Comparison of ENCODE assay signal across 9 cellular contexts in genomic region chr5:160398806-160399205, GRCh38. TPM values are rescaled to one million over a fixed set of nuclear protein-coding genes. Genes with fewer than 3 reads are reported as not detected.
DNase-seq lines count a peak whose midpoint lies in the region; ATAC-seq, FAIRE-seq and TF ChIP-seq lines count a peak whose summit lies in the region.
"Had no signal": no experiment of that assay in that cellular context is flagged by ENCODE, and none has a peak within 500 bp of the region (broad histone marks: within the 10 kb centered on the region; RNA-seq: fewer than 3 reads in every experiment).

No MANE protein-coding gene starts in this region.

- H3K27me3 Mint-ChIP-seq in CD14-positive monocyte (ENCODE audit: low read depth in 3 of 3) = peaks cover 0 to 2% (median 0%) of the 10 kb centered on the region in 3 donors

- no peak for TF ChIP-seq CTCF in H1 (IDR thresholded peaks at IDR 0.05; ENCODE audit: control extremely low read depth in 1 of 3, insufficient read depth in 1 of 3, low read depth in 1 of 3, low read length in 3 of 3)
- no peak for TF ChIP-seq CTCF in pancreas (IDR thresholded peaks at IDR 0.05)
- no peak for TF ChIP-seq CTCF in CD14-positive monocyte (IDR thresholded peaks at IDR 0.05)

- no peak overlapping the region for H2BK120ac ChIP-seq in H1 (replicated peaks; ENCODE audit: low read depth, low read length)

- no peak overlapping the region for H3K4ac ChIP-seq in H1 (replicated peaks; ENCODE audit: insufficient read length, low read depth, low read length)

- H3K36me3 Mint-ChIP-seq in CD14-positive monocyte = peaks cover 18 to 20% of the 10 kb centered on the region in 2 donors

- no peaks in the 10 kb centered on the region for H3K9me3 Mint-ChIP-seq in CD14-positive monocyte

- H3K9ac ChIP-seq in NT2/D1 (ENCODE audit: insufficient read length, low read depth) (peak overlapping the region; percentile 97), H1 (replicated peaks in 1 of 4; ENCODE audit: extremely low read depth in 1 of 4, low read depth in 3 of 4, low read length in 3 of 4) (peak overlapping the region in 1 of 4 experiments; percentile 78; a peak in 2 of 7 replicates)

- no peak for TF ChIP-seq POLR2A in H1 (IDR thresholded peaks at IDR 0.05; ENCODE audit: control extremely low read depth in 1 of 2, low read depth in 2 of 2, low read length in 2 of 2)

- H3K56ac ChIP-seq in H1 (replicated peaks; ENCODE audit: insufficient read length, low read depth, low read length) = no peak overlapping the region

- no peaks in the 10 kb centered on the region for H3K79me1 ChIP-seq in H1 (ENCODE audit: low read depth, low read length)

- POLR2A ChIA-PET in H1 (lab: Charles Lee; ENCODE audit: partially characterized antibody) = interaction anchor here (0.7 to 1.9 kb wide), 2 partner anchors 23 to 172 kb away, joined by 3 to 4 read pairs; partner anchors contain the start of gene PTTG1

- in situ Hi-C loops in ACHN (cut with HindIII; ENCODE audit: low pct_ligation_motif_present, low pct_unique_long_range_greater_than_20kb, low sequenced_read_pairs) = no loop called here

- peaks cover 14% of the 10 kb centered on the region for H3K4me1 Mint-ChIP-seq in CD14-positive monocyte

- peaks cover 18% of the 10 kb centered on the region for H3K36me3 ChIP-seq in NT2/D1 (ENCODE audit: insufficient read depth, insufficient read length, low read length)
- H3K36me3 ChIP-seq in H1 (ENCODE audit: control insufficient read depth in 2 of 4, insufficient read depth in 4 of 4, low read length in 3 of 4) = peaks cover under 1 to 16% (median 11%) of the 10 kb centered on the region in 4 experiments; a peak in 6 of 8 replicates
- peaks cover 0 to 24% (median 7%) of the 10 kb centered on the region in 3 donors for H3K36me3 ChIP-seq in pancreas

- H3K18ac ChIP-seq in H1 (ENCODE audit: extremely low read depth, low read length) = no peak overlapping the region

- DNase-seq in EL (peak; percentile 29), NT2/D1 (ENCODE audit: low read depth, low spot score) (no peak), H1 (ENCODE audit: low read depth in 1 of 2, low spot score in 2 of 2) (no peak), pancreas (no peak), NCI-H345 treated with DMSO at 0.1 percent for 48 hours (lab: John Stamatoyannopoulos, UW; ENCODE audit: unreplicated experiment) (no peak), CD14-positive monocyte (ENCODE audit: low spot score) (no peak), ACHN (no peak)
- DNase-seq in activated CD4-positive, CD25-positive, alpha-beta regulatory T cell treated with anti-CD3 and anti-CD28 coated beads, Interleukin-2, amount 50 U/mL, for 72 hours = no peak

- no peaks in the 10 kb centered on the region for H3K9me3 ChIP-seq in NT2/D1 (ENCODE audit: insufficient read depth, low read length)
- no peaks in the 10 kb centered on the region for H3K9me3 ChIP-seq in H1 (ENCODE audit: insufficient read depth in 2 of 2, low read depth in 1 of 2, low read length in 1 of 2)
- no peaks in the 10 kb centered on the region for H3K9me3 ChIP-seq in pancreas

- peak overlapping the region; percentile 87 to 90 for H3K4me2 ChIP-seq in H1 (ENCODE audit: insufficient read depth in 1 of 2, low read depth in 2 of 2, low read length in 2 of 2)

- 68% methylated on average over 4 of the region's 4 CpGs; no CpG with 5 or more reads in 1 of the 2 experiments for WGBS in H1 (ENCODE audit: extremely low coverage in 1 of 2, insufficient coverage in 1 of 2, insufficient read length in 1 of 2, insufficient replicate concordance in 2 of 2, low coverage in 1 of 2, low lambda C conversion rate in 2 of 2, missing lambda C conversion rate in 1 of 2), 2 experiments
- WGBS in pancreas, 2 donors = 18 to 22% methylated on average over 4 of the region's 4 CpGs

- CTCF ChIA-PET in H1 (lab: Charles Lee; ENCODE audit: partially characterized antibody) = interaction anchor here (1.3 kb wide), 1 partner anchor 53 kb away, joined by 3 read pairs; no protein-coding TSS in a partner anchor

- no peak overlapping the region for H3K4me3 Mint-ChIP-seq in CD14-positive monocyte

- no peak overlapping the region for H3K14ac ChIP-seq in H1 (ENCODE audit: insufficient read length)

- H3K4me3 ChIP-seq in NT2/D1 (ENCODE audit: insufficient read length, low read depth) = peak overlapping the region; percentile 81
- peak overlapping the region; percentile 63 to 86 (median 83); a peak in 7 of 8 replicates for H3K4me3 ChIP-seq in H1 (ENCODE audit: extremely low read depth in 1 of 4, insufficient read depth in 2 of 4, low read depth in 3 of 4, low read length in 4 of 4)
- H3K4me3 ChIP-seq in pancreas = peak overlapping the region; percentile 43 to 82 (median 68)

- H3K4me1 ChIP-seq in NT2/D1 (ENCODE audit: insufficient read depth, insufficient read length) (no peaks in the 10 kb centered on the region), H1 (replicated peaks in 1 of 4; ENCODE audit: control insufficient read depth in 3 of 4, insufficient read depth in 4 of 4, low read length in 3 of 4) (peaks cover 0 to 5% (median 0%) of the 10 kb centered on the region in 4 experiments; a peak in 3 of 7 replicates), pancreas (peaks cover 3 to 14% (median 8%) of the 10 kb centered on the region in 3 donors)

- peaks cover 0 to 21% of the 10 kb centered on the region in 2 experiments; a peak in 2 of 4 replicates for H3K79me2 ChIP-seq in H1 (ENCODE audit: control insufficient read depth in 1 of 2, insufficient read depth in 2 of 2, low read length in 2 of 2)

- no peak for TF ChIP-seq RAD21 in H1 (IDR thresholded peaks at IDR 0.05 in 1 of 2, conservative IDR thresholded peaks at IDR 0.05 in 1 of 2; ENCODE audit: low read depth in 2 of 2, low read length in 2 of 2)

- H4K8ac ChIP-seq in H1 (ENCODE audit: extremely low read depth, insufficient read depth, low read length) = no peak overlapping the region

- H3K27ac ChIP-seq in H1 (ENCODE audit: low read depth, low read length) (no peak overlapping the region), pancreas (no peak overlapping the region)

- H4K20me1 ChIP-seq in H1 (replicated peaks in 1 of 2; ENCODE audit: control insufficient read depth in 1 of 2, insufficient read depth in 2 of 2, low read length in 2 of 2) = no peaks in the 10 kb centered on the region

- H4K5ac ChIP-seq in H1 (ENCODE audit: insufficient read length, low read depth, low read length) = no peak overlapping the region

- no peak for ATAC-seq in pancreas

- H3K23me2 ChIP-seq in H1 (ENCODE audit: low read depth, low read length) = peaks cover 3% of the 10 kb centered on the region

- no peak overlapping the region for H2BK15ac ChIP-seq in H1 (ENCODE audit: low read length)

- no peak overlapping the region for H3K23ac ChIP-seq in H1 (ENCODE audit: insufficient read length)

- H2AK5ac ChIP-seq in H1 (ENCODE audit: low read depth, low read length) = no peak overlapping the region

- H4K91ac ChIP-seq in H1 (replicated peaks; ENCODE audit: insufficient read length, low read length) = no peak overlapping the region

- H3K27me3 ChIP-seq in NT2/D1 (ENCODE audit: insufficient read depth, insufficient read length) (no peaks in the 10 kb centered on the region), H1 (replicated peaks in 1 of 4; ENCODE audit: control insufficient read depth in 3 of 4, extremely low read depth in 1 of 4, insufficient read depth in 3 of 4, low read length in 3 of 4) (no peaks in the 10 kb centered on the region), pancreas (no peaks in the 10 kb centered on the region)

- H2BK5ac ChIP-seq in H1 (ENCODE audit: low read depth, low read length) = no peak overlapping the region

- no peak overlapping the region for H2BK12ac ChIP-seq in H1 (ENCODE audit: low read depth, low read length)

- H3K27ac Mint-ChIP-seq in CD14-positive monocyte = peak overlapping the region in 1 of 7 donors; percentile 75

- FAIRE-seq in H1 (lab: Jason Lieb, UNC) (no peak), pancreas (lab: Jason Lieb, UNC) (peak; percentile 60)

- H2BK20ac ChIP-seq in H1 (ENCODE audit: low read length) = no peak overlapping the region

- TF ChIP-seq EP300 in H1 (IDR thresholded peaks at IDR 0.05; ENCODE audit: borderline replicate concordance in 1 of 2, low read depth in 2 of 2, low read length in 2 of 2) = no peak

- intact Hi-C loops in pancreas (cut with DNase I) = no loop called here
- intact Hi-C loops in CD14-positive monocyte (cut with micrococcal nuclease) = no loop called here

- no peak overlapping the region for H2AFZ ChIP-seq in H1 (ENCODE audit: low read length)

RNA-seq across cellular contexts. Expression of gene FAM200C, which starts 1.0 kb away (rescaled TPM):
- 6.2 and 7.3 TPM in 2 replicates for total RNA-seq in H1 (2021; fragmentation: NEBNext Ultra II Directional; extraction: Animal tissue kit (Norgen Biotek cat#: 25700))
- polyA plus RNA-seq in H1 (2011; rRNA removed) = 1.6 and 2.6 TPM in 2 replicates
- 3.2 TPM for polyA plus RNA-seq in H1 (2011; cell fraction: cytosol; rRNA removed)
- 1.3 TPM for polyA plus RNA-seq in H1 (2011; cell fraction: nucleus; rRNA removed)
- 3.3 to 5.1 TPM (median 3.9 TPM) in 4 replicates for polyA plus RNA-seq in H1 (2012, experiment 1 of 2)
- 0.35 TPM for polyA plus RNA-seq in H1 (2012, experiment 2 of 2)
- polyA plus RNA-seq in H1 (2013, experiment 1 of 2) = 3.6 TPM
- 3.3 TPM for polyA plus RNA-seq in H1 (2013, experiment 2 of 2)
- 5.4 and 7.5 TPM in 2 replicates for polyA minus RNA-seq in H1 (2011; rRNA and poly(A)+ RNA removed)
- polyA minus RNA-seq in H1 (2011; cell fraction: cytosol; rRNA and poly(A)+ RNA removed) = 3.0 TPM
- polyA minus RNA-seq in H1 (2011; cell fraction: nucleus; rRNA and poly(A)+ RNA removed) = 7.2 TPM
- 1 to 10 TPM in 5 of 6 donors, under 1 TPM in 1; 0.79 to 3.7 (median 1.7) TPM for total RNA-seq in pancreas
- 1 to 10 TPM; 2.5 to 3.3 TPM for polyA plus RNA-seq in pancreas
- polyA plus RNA-seq in CD14-positive monocyte = under 1 TPM in 1 of 2 donors, not detected in 1; 0.08 TPM

RNA-seq across cellular contexts. Expression of gene SLU7, which starts 20.1 kb away (rescaled TPM):
- total RNA-seq in H1 (2021; fragmentation: NEBNext Ultra II Directional; extraction: Animal tissue kit (Norgen Biotek cat#: 25700)) = 34.1 and 36.8 TPM in 2 replicates
- polyA plus RNA-seq in H1 (2011; rRNA removed) (4.4 and 6.0 TPM in 2 replicates), pancreas (10 to 100 TPM; 12.3 to 21.2 TPM), CD14-positive monocyte (10 to 100 TPM; 38.4 to 61.6 TPM)
- polyA plus RNA-seq in H1 (2011; cell fraction: cytosol; rRNA removed) = 19.4 TPM
- polyA plus RNA-seq in H1 (2011; cell fraction: nucleus; rRNA removed) = 4.6 TPM
- 29.2 to 58.2 TPM (median 36.2 TPM) in 4 replicates for polyA plus RNA-seq in H1 (2012, experiment 1 of 2)
- 1.1 TPM for polyA plus RNA-seq in H1 (2012, experiment 2 of 2)
- 29.6 TPM for polyA plus RNA-seq in H1 (2013, experiment 1 of 2)
- polyA plus RNA-seq in H1 (2013, experiment 2 of 2) = 29.1 TPM
- polyA minus RNA-seq in H1 (2011; rRNA and poly(A)+ RNA removed) = 11.5 and 17.1 TPM in 2 replicates
- 4.2 TPM for polyA minus RNA-seq in H1 (2011; cell fraction: cytosol; rRNA and poly(A)+ RNA removed)
- 18.9 TPM for polyA minus RNA-seq in H1 (2011; cell fraction: nucleus; rRNA and poly(A)+ RNA removed)
- total RNA-seq in pancreas = 10 to 100 TPM; 15.8 to 24.6 (median 20.6) TPM

RNA-seq across cellular contexts. Expression of gene PTTG1, which starts 22.8 kb away (rescaled TPM):
- 229 and 240 TPM in 2 replicates for total RNA-seq in H1 (2021; fragmentation: NEBNext Ultra II Directional; extraction: Animal tissue kit (Norgen Biotek cat#: 25700))
- polyA plus RNA-seq in H1 (2011; rRNA removed) = 332 and 478 TPM in 2 replicates
- polyA plus RNA-seq in H1 (2011; cell fraction: cytosol; rRNA removed) = 461 TPM
- 86.9 TPM for polyA plus RNA-seq in H1 (2011; cell fraction: nucleus; rRNA removed)
- polyA plus RNA-seq in H1 (2012, experiment 1 of 2) = 218 to 276 TPM (median 234 TPM) in 4 replicates
- polyA plus RNA-seq in H1 (2012, experiment 2 of 2) = 278 TPM
- 378 TPM for polyA plus RNA-seq in H1 (2013, experiment 1 of 2)
- polyA plus RNA-seq in H1 (2013, experiment 2 of 2) = 392 TPM
- 71.6 and 81.9 TPM in 2 replicates for polyA minus RNA-seq in H1 (2011; rRNA and poly(A)+ RNA removed)
- 37.3 TPM for polyA minus RNA-seq in H1 (2011; cell fraction: cytosol; rRNA and poly(A)+ RNA removed)
- 65.7 TPM for polyA minus RNA-seq in H1 (2011; cell fraction: nucleus; rRNA and poly(A)+ RNA removed)
- 1 to 10 TPM in 3 of 6 donors, under 1 TPM in 2, not detected in 1; 0.31 to 2.7 (median 1.3) TPM for total RNA-seq in pancreas
- 1 to 10 TPM; 1.2 to 2.0 TPM for polyA plus RNA-seq in pancreas
- 1 to 10 TPM; 2.5 to 3.3 TPM for polyA plus RNA-seq in CD14-positive monocyte

RNA-seq across cellular contexts. Expression of gene C1QTNF2, which starts 28.4 kb away (rescaled TPM):
- 1.0 and 1.3 TPM in 2 replicates for total RNA-seq in H1 (2021; fragmentation: NEBNext Ultra II Directional; extraction: Animal tissue kit (Norgen Biotek cat#: 25700))
- polyA plus RNA-seq in H1 (2011; rRNA removed) = 1.4 and 2.0 TPM in 2 replicates
- 1.2 TPM for polyA plus RNA-seq in H1 (2011; cell fraction: cytosol; rRNA removed)
- polyA plus RNA-seq in H1 (2011; cell fraction: nucleus; rRNA removed) = 1.0 TPM
- 1.0 to 1.1 TPM (median 1.1 TPM) in 4 replicates for polyA plus RNA-seq in H1 (2012, experiment 1 of 2)
- polyA plus RNA-seq in H1 (2012, experiment 2 of 2) = 1.1 TPM
- polyA plus RNA-seq in H1 (2013, experiment 1 of 2) = 1.1 TPM
- 1.1 TPM for polyA plus RNA-seq in H1 (2013, experiment 2 of 2)
- 0.85 and 0.88 TPM in 2 replicates for polyA minus RNA-seq in H1 (2011; rRNA and poly(A)+ RNA removed)
- not detected for polyA minus RNA-seq in H1 (2011; cell fraction: cytosol; rRNA and poly(A)+ RNA removed)
- polyA minus RNA-seq in H1 (2011; cell fraction: nucleus; rRNA and poly(A)+ RNA removed) = 1.1 TPM
- total RNA-seq in pancreas = under 1 TPM in 4 of 6 donors, not detected in 2; 0.09 to 0.41 (median 0.19) TPM
- under 1 TPM; 0.27 to 0.38 TPM for polyA plus RNA-seq in pancreas
- not detected for polyA plus RNA-seq in CD14-positive monocyte
- total RNA-seq: activated CD8-positive, alpha-beta memory T cell treated with anti-CD3 and anti-CD28 coated beads for 36 hours had no signal

Comparison
In these comparisons a context has a peak if more than half of its experiments do, and no peak if none do; other contexts are left out.
1. RNA of gene PTTG1, which starts 22.8 kb away (polyA plus RNA-seq): 86.9 to 478 TPM in H1; 2.5 to 3.3 TPM in CD14-positive monocyte and 1.2 to 2.0 TPM in pancreas; every median in the first group is over 10 times any median in the second.
2. Peak in every context shown above with its lines, with median percentiles within 50 percentile points of each other: H3K4me3 ChIP-seq.